Comparison of ENCODE assay signal across 27 cellular contexts in the genomic region with DNA sequence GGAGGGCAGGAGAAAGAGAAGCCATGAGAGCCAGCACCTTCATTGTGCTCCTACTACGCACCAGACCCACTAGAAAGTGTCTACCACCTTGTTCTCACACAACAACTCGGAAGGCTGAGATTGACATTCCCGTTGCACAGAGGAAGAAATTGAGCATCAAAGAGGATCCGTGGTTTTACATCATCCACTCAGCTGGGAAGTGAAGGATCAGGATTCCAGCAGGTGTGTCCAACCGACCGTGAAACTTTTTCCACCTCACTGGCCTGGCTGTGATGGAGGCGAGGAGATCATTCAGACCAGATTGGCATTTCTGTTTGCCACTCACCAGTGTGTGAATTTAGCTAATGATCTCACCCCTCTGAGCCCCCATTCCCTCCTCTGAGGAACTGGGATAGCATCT. TPM values are rescaled to one million over a fixed set of nuclear protein-coding genes. Genes with fewer than 3 reads are reported as not detected.
DNase-seq lines count a peak whose midpoint lies in the region; ATAC-seq and TF ChIP-seq lines count a peak whose summit lies in the region.
"Had no signal": no experiment of that assay in that cellular context is flagged by ENCODE, and none has a peak within 500 bp of the region (broad histone marks: within the 10 kb centered on the region; RNA-seq: fewer than 3 reads in every experiment).

No MANE protein-coding gene starts in this region.

- H3K4me3 Mint-ChIP-seq in GM23338, result no peak overlapping the region; the same call in 2 of the 3 replicates
- no peak overlapping the region for H3K4me3 Mint-ChIP-seq in osteocyte (ENCODE audit: unreplicated experiment)
- H3K4me3 Mint-ChIP-seq: activated B cell treated with CpG ODN at 0.5 μM for 24 hours; activated CD8-positive, alpha-beta memory T cell treated with anti-CD3 and anti-CD28 coated beads, Interleukin-2, amount 10 ng/mL, durations not matched to agents 7 days and 5 days; activated naive CD8-positive, alpha-beta T cell treated with anti-CD3 and anti-CD28 coated beads, Interleukin-2, amount 50 U/mL, for 24 hours; CD4-positive, CD25-positive, alpha-beta regulatory T cell; central memory CD8-positive, alpha-beta T cell had no signal

- TF ChIP-seq CTCF in GM23338 (conservative IDR thresholded peaks at IDR 0.05; ENCODE audit: low read depth in 2 of 2) (no peak), osteocyte (IDR thresholded peaks at IDR 0.05) (no peak)

- H3K36me3 ChIP-seq in GM23338 (ENCODE audit: insufficient read depth), result no peaks in the 10 kb centered on the region
- H3K36me3 ChIP-seq: esophagus squamous epithelium, left ventricle myocardium inferior, thoracic aorta had no signal

- no peaks in the 10 kb centered on the region for H3K36me3 Mint-ChIP-seq in GM23338 (ENCODE audit: low read depth)
- H3K36me3 Mint-ChIP-seq in osteocyte (ENCODE audit: unreplicated experiment), result no peaks in the 10 kb centered on the region
- H3K36me3 Mint-ChIP-seq: activated CD8-positive, alpha-beta memory T cell treated with anti-CD3 and anti-CD28 coated beads, Interleukin-2, amount 10 ng/mL, durations not matched to agents 7 days and 5 days had no signal

- H3K4me1 Mint-ChIP-seq in GM23338, result peaks cover 29% of the 10 kb centered on the region
- H3K4me1 Mint-ChIP-seq in osteocyte (ENCODE audit: unreplicated experiment), result no peaks in the 10 kb centered on the region
- H3K4me1 Mint-ChIP-seq: activated B cell treated with CpG ODN at 0.5 μM for 24 hours had no signal

- peak overlapping the region; percentile 56; the same call in 1 of the 2 replicates for H3K4me2 ChIP-seq in GM23338

- no peaks in the 10 kb centered on the region for H3F3A ChIP-seq in GM23338 (replicated peaks; ENCODE audit: low read depth)

- no peak for ATAC-seq in GM23338
- ATAC-seq: activated CD8-positive, alpha-beta memory T cell treated with anti-CD3 and anti-CD28 coated beads, Interleukin-2, amount 10 ng/mL, durations not matched to agents 7 days and 5 days; activated naive CD8-positive, alpha-beta T cell treated with anti-CD3 and anti-CD28 coated beads, Interleukin-2, amount 50 U/mL, for 24 hours; HCT116; stimulated activated naive CD8-positive, alpha-beta T cell treated with anti-CD3 and anti-CD28 coated beads, Interleukin-15, Interleukin-2, amounts not matched to agents 100 U/mL and 50 U/mL, for 24 hours had no signal

- no peak overlapping the region for H3K27ac Mint-ChIP-seq in GM23338
- no peak overlapping the region for H3K27ac Mint-ChIP-seq in osteocyte (ENCODE audit: unreplicated experiment)
- H3K27ac Mint-ChIP-seq: activated B cell treated with CpG ODN at 0.5 μM for 24 hours; activated CD8-positive, alpha-beta memory T cell treated with anti-CD3 and anti-CD28 coated beads, Interleukin-2, amount 10 ng/mL, durations not matched to agents 7 days and 5 days; activated naive CD8-positive, alpha-beta T cell treated with anti-CD3 and anti-CD28 coated beads, Interleukin-2, amount 50 U/mL, for 24 hours had no signal

- peak; percentile 96 for DNase-seq in DMS53 (lab: John Stamatoyannopoulos, UW)
- no peak for DNase-seq in GM23338 (ENCODE audit: low spot score)
- peak; percentile 54 for DNase-seq in NCI-H345 treated with DMSO at 0.1 percent for 48 hours (lab: John Stamatoyannopoulos, UW; ENCODE audit: unreplicated experiment)
- peak; percentile 65 for DNase-seq in kidney tubule cell (ENCODE audit: low spot score)
- DNase-seq in inferior parietal cortex (ENCODE audit: extremely low spot score), result no peak
- no peak for DNase-seq in osteocyte (ENCODE audit: extremely low spot score, unreplicated experiment)
- DNase-seq in 8988T, result no peak
- DNase-seq: activated B cell treated with CpG ODN at 0.5 μM for 24 hours; activated CD8-positive, alpha-beta memory T cell treated with anti-CD3 and anti-CD28 coated beads, Interleukin-2, amount 10 ng/mL, durations not matched to agents 7 days and 5 days; activated naive CD8-positive, alpha-beta T cell treated with anti-CD3 and anti-CD28 coated beads, Interleukin-2, amount 50 U/mL, for 24 hours; activated T-cell treated with anti-CD3 and anti-CD28 coated beads, Interleukin-2, amount 50 U/mL, for 48 hours; CD4-positive, CD25-positive, alpha-beta regulatory T cell; esophagus squamous epithelium; foreskin melanocyte; KBM-7; left ventricle myocardium inferior; NCI-H1436 treated with DMSO at 0.1 percent for 48 hours; NCI-H524; stimulated activated naive CD8-positive, alpha-beta T cell treated with anti-CD3 and anti-CD28 coated beads, Interleukin-15, Interleukin-2, amounts not matched to agents 100 U/mL and 50 U/mL, for 24 hours; SW 1271 had no signal

- no peaks in the 10 kb centered on the region for H3K27me3 ChIP-seq in GM23338 (ENCODE audit: insufficient read depth)

- H3K4me1 ChIP-seq in GM23338 (ENCODE audit: insufficient read depth), result peaks cover 16% of the 10 kb centered on the region
- H3K4me1 ChIP-seq: esophagus squamous epithelium, left ventricle myocardium inferior had no signal

- H3K27ac ChIP-seq in GM23338 (ENCODE audit: low read depth), result no peak overlapping the region
- H3K27ac ChIP-seq: esophagus squamous epithelium, left ventricle myocardium inferior, thoracic aorta had no signal

- no peak overlapping the region for H3K4me3 ChIP-seq in GM23338
- H3K4me3 ChIP-seq: esophagus squamous epithelium, left ventricle myocardium inferior, thoracic aorta had no signal

- peaks cover 2% of the 10 kb centered on the region; the same call in 1 of the 3 replicates for H3K9me3 Mint-ChIP-seq in GM23338
- peaks cover 11% of the 10 kb centered on the region for H3K9me3 Mint-ChIP-seq in osteocyte (ENCODE audit: unreplicated experiment)
- H3K9me3 Mint-ChIP-seq: activated B cell treated with CpG ODN at 0.5 μM for 24 hours; activated naive CD8-positive, alpha-beta T cell treated with anti-CD3 and anti-CD28 coated beads, Interleukin-2, amount 50 U/mL, for 24 hours; central memory CD8-positive, alpha-beta T cell had no signal

- no peak overlapping the region for H2AFZ ChIP-seq in GM23338

- no peaks in the 10 kb centered on the region for H4K20me1 ChIP-seq in GM23338 (replicated peaks; ENCODE audit: insufficient read depth)

- H3K27me3 Mint-ChIP-seq in GM23338 (ENCODE audit: insufficient read depth, low read depth, poor library complexity), result peaks cover 17% of the 10 kb centered on the region
- H3K27me3 Mint-ChIP-seq in osteocyte (ENCODE audit: unreplicated experiment), result no peaks in the 10 kb centered on the region

- H3K79me2 ChIP-seq in GM23338 (replicated peaks; ENCODE audit: insufficient read depth), result no peaks in the 10 kb centered on the region

- H3K9me2 ChIP-seq in GM23338 (ENCODE audit: insufficient read depth), result peaks cover 7% of the 10 kb centered on the region; the same call in 1 of the 2 replicates

TF ChIP-seq in GM23338, 12 proteins besides CTCF, POLR2A, EP300 and RAD21 (continues in another document):
- no peak for TF ChIP-seq JUNB (IDR thresholded peaks at IDR 0.05; ENCODE audit: unreplicated experiment)
- no peak for TF ChIP-seq EZH2phosphoT487 (IDR thresholded peaks at IDR 0.05; ENCODE audit: unreplicated experiment)
- TF ChIP-seq REST (IDR thresholded peaks at IDR 0.05; ENCODE audit: unreplicated experiment), result no peak
- no peak for TF ChIP-seq STAT1 (IDR thresholded peaks at IDR 0.05; ENCODE audit: unreplicated experiment)
- TF ChIP-seq ZNF331 (CRISPR knock-in tag; IDR thresholded peaks at IDR 0.05; ENCODE audit: low read depth), result no peak

RNA-seq across cellular contexts. Expression of gene CPLX2, which starts 46.8 kb away (rescaled TPM):
- total RNA-seq in GM23338 (2014; rRNA removed; shearing (Covaris generic)), result 0.45 and 0.66 TPM in 2 replicates
- polyA plus RNA-seq in GM23338 (2016; fragmentation: Nextera tagmentation; extraction: Ambion mirVana), result 2.1 and 2.3 TPM in 2 replicates
- total RNA-seq in osteocyte, result not detected in 2 replicates
- total RNA-seq: activated B cell treated with CpG ODN at 0.5 μM for 24 hours; activated CD8-positive, alpha-beta memory T cell treated with anti-CD3 and anti-CD28 coated beads, Interleukin-2, amount 10 ng/mL, durations not matched to agents 7 days and 5 days; CD4-positive, CD25-positive, alpha-beta regulatory T cell; dermis microvascular lymphatic vessel endothelial cell; left ventricle myocardium inferior; MCF 10A; mesenteric fat pad; pulmonary artery endothelial cell; thoracic aorta had no signal

Comparison
In these comparisons a context has a peak if more than half of its experiments do, and no peak if none do; other contexts are left out.
1. DNase-seq: peak in DMS53 (single experiment), NCI-H345 treated with DMSO at 0.1 percent for 48 hours (single experiment) and kidney tubule cell (single experiment); none in GM23338 (single experiment), inferior parietal cortex (single experiment), osteocyte (single experiment) and 8988T (single experiment).